24 cellular contexts compared by ENCODE assay signal in the genomic region with DNA sequence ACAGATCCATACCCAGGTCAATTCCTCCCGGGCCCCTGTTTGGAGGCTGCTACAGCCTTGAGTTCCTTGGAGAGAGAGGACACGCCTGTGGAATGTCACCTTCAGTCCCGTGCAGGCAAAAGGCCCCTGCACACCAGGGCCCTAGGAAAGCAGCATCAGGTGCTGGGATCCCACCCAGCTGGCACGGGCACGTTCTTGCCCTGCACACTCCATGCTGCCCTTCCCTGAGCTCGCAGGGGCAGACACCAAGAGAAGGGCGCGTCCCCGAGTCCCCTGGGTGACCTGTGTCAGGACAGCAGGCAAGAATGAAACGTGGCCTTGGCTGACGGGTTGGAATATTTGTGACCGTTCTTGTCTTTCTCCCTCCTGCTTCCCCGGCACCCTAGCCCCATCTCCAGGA.
"Had no signal": no experiment of that assay in that cellular context is flagged by ENCODE, and none has a peak within 500 bp of the region (broad histone marks: within the 10 kb centered on the region; RNA-seq: fewer than 3 reads in every experiment).

No MANE protein-coding gene starts in this region.

- ATAC-seq: left lobe of liver; mucosa of descending colon; naive thymus-derived CD4-positive, alpha-beta T cell; natural killer cell treated with Interleukin-12 subunit alpha and Interleukin-12 subunit beta and Interleukin-15 and Interleukin-18, amount 100 ng/mL, for 72 hours; psoas muscle; right lobe of liver; stimulated activated naive B cell treated with anti-CD40 and anti-IgM and Interleukin-4, amounts not matched to agents 10 μg/mL and 1 μg/mL and 100 μg/mL, for 72 hours; stimulated activated naive CD8-positive, alpha-beta T cell treated with anti-CD3 and anti-CD28 coated beads, Interleukin-15, Interleukin-2, amounts not matched to agents 100 U/mL and 50 U/mL, for 24 hours had no signal

- H3K27me3 ChIP-seq: heart left ventricle, hepatocyte, right lobe of liver, stomach, testis, thyroid gland, transverse colon, upper lobe of left lung, vagina had no signal

- H2AFZ ChIP-seq: hepatocyte, parathyroid adenoma had no signal

- H3K36me3 ChIP-seq: heart left ventricle, right lobe of liver, stomach, thyroid gland, transverse colon, upper lobe of left lung, vagina had no signal

- H3K27ac ChIP-seq: heart left ventricle, hepatocyte, parathyroid adenoma, psoas muscle, right lobe of liver, stomach, testis, thyroid gland, transverse colon, upper lobe of left lung, vagina had no signal

- H3K4me3 ChIP-seq: heart left ventricle, hepatocyte, lung, mucosa of descending colon, psoas muscle, right lobe of liver, smooth muscle cell, stomach, testis, thyroid gland, transverse colon, upper lobe of left lung, vagina had no signal

- H3K9ac ChIP-seq: parathyroid adenoma had no signal

- DNase-seq: islet precursor cell; midbrain; naive thymus-derived CD4-positive, alpha-beta T cell; nucleus accumbens; right lobe of liver; stimulated activated CD4-positive, alpha-beta T cell treated with anti-CD3 and anti-CD28 coated beads, Interleukin-1b, Interleukin-23, amount 100 ng/mL, for 48 hours; stimulated activated CD4-positive, alpha-beta T cell treated with anti-CD3 and anti-CD28 coated beads, Interleukin-4, amount 100 ng/mL, for 1 hour; stimulated activated naive B cell treated with anti-CD40 and anti-IgM and Interleukin-4, amounts not matched to agents 10 μg/mL and 1 μg/mL and 100 μg/mL, for 72 hours; stimulated activated naive CD8-positive, alpha-beta T cell treated with anti-CD3 and anti-CD28 coated beads, Interleukin-15, Interleukin-2, amounts not matched to agents 100 U/mL and 50 U/mL, for 24 hours; stomach; testis; thyroid gland; transverse colon; upper lobe of left lung had no signal

- H3K9me3 ChIP-seq: heart left ventricle, mucosa of descending colon, psoas muscle, right lobe of liver, stomach, testis, thyroid gland, transverse colon, upper lobe of left lung, vagina had no signal

- H3K4me1 ChIP-seq: psoas muscle, right lobe of liver, testis, thyroid gland, vagina had no signal

- H3K4me2 ChIP-seq: hepatocyte, smooth muscle cell had no signal
